20 cellular contexts compared by ENCODE assay signal in the genomic region with DNA sequence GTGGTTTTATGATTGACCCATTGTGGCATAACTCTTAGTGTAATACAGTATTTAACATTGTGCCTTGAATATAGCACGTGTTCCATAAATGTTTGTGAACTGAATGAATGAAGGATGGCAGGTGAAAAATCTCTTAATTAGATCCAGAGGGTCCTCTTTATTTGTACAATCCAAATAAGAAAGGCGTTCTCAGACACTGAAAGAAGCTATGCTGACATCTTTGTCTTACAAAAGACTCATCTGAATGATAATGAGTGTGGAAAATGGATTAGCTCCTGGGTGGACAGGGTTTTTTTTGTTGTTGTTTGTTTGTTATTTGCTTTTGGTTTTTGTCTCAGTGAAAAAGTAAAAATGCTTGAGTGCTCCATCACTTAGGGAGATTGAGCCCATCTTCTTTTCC.
DNase-seq lines count a peak whose midpoint lies in the region; ATAC-seq, FAIRE-seq and TF ChIP-seq lines count a peak whose summit lies in the region.
"Had no signal": no experiment of that assay in that cellular context is flagged by ENCODE, and none has a peak within 500 bp of the region (broad histone marks: within the 10 kb centered on the region; RNA-seq: fewer than 3 reads in every experiment).

No MANE protein-coding gene starts in this region.

- no peak for FAIRE-seq in H1 (lab: Jason Lieb, UNC)
- FAIRE-seq: A549, D721Med, G401.6, GM12891 had no signal

- no peak overlapping the region for H4K5ac ChIP-seq in H1 (ENCODE audit: insufficient read length, low read depth, low read length)

- no peaks in the 10 kb centered on the region for H3F3A ChIP-seq in GM23338 (replicated peaks; ENCODE audit: low read depth)

- H3K4me3 Mint-ChIP-seq in GM23338, result no peak overlapping the region
- H3K4me3 Mint-ChIP-seq: B cell; CD4-positive, alpha-beta T cell; CD8-positive, alpha-beta T cell had no signal

- no peak overlapping the region for H3K27ac Mint-ChIP-seq in GM23338
- H3K27ac Mint-ChIP-seq: B cell; CD4-positive, alpha-beta T cell; CD8-positive, alpha-beta T cell had no signal

- peaks cover 7% of the 10 kb centered on the region for H3K27me3 Mint-ChIP-seq in GM23338 (ENCODE audit: insufficient read depth, low read depth, poor library complexity)
- H3K27me3 Mint-ChIP-seq: B cell had no signal

- no peak overlapping the region for H2BK5ac ChIP-seq in H1 (ENCODE audit: low read depth, low read length)

- H2BK12ac ChIP-seq in H1 (ENCODE audit: low read depth, low read length), result no peak overlapping the region; the same call in 1 of the 2 replicates

- H3K79me2 ChIP-seq in GM23338 (replicated peaks; ENCODE audit: insufficient read depth), result no peaks in the 10 kb centered on the region
- no peaks in the 10 kb centered on the region for H3K79me2 ChIP-seq in H1 (ENCODE audit: control insufficient read depth in 1 of 2, insufficient read depth in 2 of 2, low read length in 2 of 2)

- peaks cover 6% of the 10 kb centered on the region for H3K9me2 ChIP-seq in GM23338 (ENCODE audit: insufficient read depth)

- H3K56ac ChIP-seq in H1 (replicated peaks; ENCODE audit: insufficient read length, low read depth, low read length), result no peak overlapping the region

- no peaks in the 10 kb centered on the region; the same call in 1 of the 2 replicates for H3K23me2 ChIP-seq in H1 (ENCODE audit: low read depth, low read length)

- peaks cover 24% of the 10 kb centered on the region for H3K4me1 Mint-ChIP-seq in GM23338
- H3K4me1 Mint-ChIP-seq: B cell had no signal

- TF ChIP-seq CTCF in GM23338 (conservative IDR thresholded peaks at IDR 0.05; ENCODE audit: low read depth in 2 of 2) (no peak), H1 (IDR thresholded peaks at IDR 0.05; ENCODE audit: control extremely low read depth in 1 of 3, insufficient read depth in 1 of 3, low read depth in 1 of 3, low read length in 3 of 3) (no peak)

- peaks cover 3% of the 10 kb centered on the region; the same call in 2 of the 3 replicates for H3K9me3 Mint-ChIP-seq in GM23338
- H3K9me3 Mint-ChIP-seq: CD4-positive, alpha-beta T cell had no signal

- no peaks in the 10 kb centered on the region for H3K27me3 ChIP-seq in GM23338 (ENCODE audit: insufficient read depth)
- no peaks in the 10 kb centered on the region for H3K27me3 ChIP-seq in H1 (replicated peaks in 1 of 4; ENCODE audit: control insufficient read depth in 3 of 4, extremely low read depth in 1 of 4, insufficient read depth in 3 of 4, low read length in 3 of 4)
- no peaks in the 10 kb centered on the region for H3K27me3 ChIP-seq in MG63
- H3K27me3 ChIP-seq: BLaER1 treated with 17β-estradiol and CSF1 and Interleukin-3, amounts not matched to agents 10 nM and 100 nM had no signal

- CTCF ChIA-PET in H1 (lab: Charles Lee; ENCODE audit: partially characterized antibody), result interaction anchor here (0.6 to 0.7 kb wide), 2 partner anchors 132 to 560 kb away, joined by 3 read pairs; no protein-coding TSS in a partner anchor

- H3K4me1 ChIP-seq in GM23338 (ENCODE audit: insufficient read depth) (peaks cover 28% of the 10 kb centered on the region), H1 (replicated peaks in 1 of 4; ENCODE audit: control insufficient read depth in 3 of 4, insufficient read depth in 4 of 4, low read length in 3 of 4) (peaks cover 0 to 12% (median 5%) of the 10 kb centered on the region in 4 experiments; a peak in 4 of 7 replicates)
- H3K4me1 ChIP-seq: A549; BLaER1 treated with 17β-estradiol and CSF1 and Interleukin-3, amounts not matched to agents 10 nM and 100 nM; Caco-2 had no signal

- 31% methylated on average over 2 of the region's 2 CpGs; no CpG with 5 or more reads in 1 of the 2 experiments for WGBS in H1 (ENCODE audit: extremely low coverage in 1 of 2, insufficient coverage in 1 of 2, insufficient read length in 1 of 2, insufficient replicate concordance in 2 of 2, low coverage in 1 of 2, low lambda C conversion rate in 2 of 2, missing lambda C conversion rate in 1 of 2), 2 experiments

- H3K36me3 Mint-ChIP-seq in GM23338 (ENCODE audit: low read depth), result no peaks in the 10 kb centered on the region
- H3K36me3 Mint-ChIP-seq: CD8-positive, alpha-beta T cell had no signal

- H3K27ac ChIP-seq in GM23338 (ENCODE audit: low read depth), result no peak overlapping the region
- H3K27ac ChIP-seq in H1 (ENCODE audit: low read depth, low read length), result no peak overlapping the region
- H3K27ac ChIP-seq: 22Rv1; A549; BLaER1 treated with 17β-estradiol and CSF1 and Interleukin-3, amounts not matched to agents 10 nM and 100 nM; C4-2B had no signal

- no peak overlapping the region for H3K23ac ChIP-seq in H1 (ENCODE audit: insufficient read length)

- H3K4ac ChIP-seq in H1 (replicated peaks; ENCODE audit: insufficient read length, low read depth, low read length), result no peak overlapping the region

- H3K9me3 ChIP-seq in H1 (ENCODE audit: insufficient read depth in 2 of 2, low read depth in 1 of 2, low read length in 1 of 2), result no peaks in the 10 kb centered on the region
- H3K9me3 ChIP-seq in MG63, result no peaks in the 10 kb centered on the region
- H3K9me3 ChIP-seq: A549, Caco-2 had no signal

- TF ChIP-seq POLR2A in H1 (IDR thresholded peaks at IDR 0.05; ENCODE audit: control extremely low read depth in 1 of 2, low read depth in 2 of 2, low read length in 2 of 2), result no peak

- POLR2A ChIA-PET in H1 (lab: Charles Lee; ENCODE audit: partially characterized antibody), result interaction anchor here (0.9 kb wide), 1 partner anchor 25 kb away, joined by 3 read pairs; no protein-coding TSS in a partner anchor

- no peak overlapping the region for H4K91ac ChIP-seq in H1 (replicated peaks; ENCODE audit: insufficient read length, low read length)

- H3K9ac ChIP-seq in H1 (replicated peaks in 1 of 4; ENCODE audit: extremely low read depth in 1 of 4, low read depth in 3 of 4, low read length in 3 of 4), result no peak overlapping the region
- H3K9ac ChIP-seq: BLaER1 treated with 17β-estradiol and CSF1 and Interleukin-3, amounts not matched to agents 10 nM and 100 nM had no signal

- no peak overlapping the region for H2BK120ac ChIP-seq in H1 (replicated peaks; ENCODE audit: low read depth, low read length)

- H2BK15ac ChIP-seq in H1 (ENCODE audit: low read length), result no peak overlapping the region

- H3K79me1 ChIP-seq in H1 (ENCODE audit: low read depth, low read length), result no peaks in the 10 kb centered on the region

- TF ChIP-seq RAD21 in H1 (IDR thresholded peaks at IDR 0.05 in 1 of 2, conservative IDR thresholded peaks at IDR 0.05 in 1 of 2; ENCODE audit: low read depth in 2 of 2, low read length in 2 of 2), result no peak

- H2AFZ ChIP-seq in GM23338 (no peak overlapping the region), H1 (ENCODE audit: low read length) (no peak overlapping the region)

- H3K36me3 ChIP-seq in GM23338 (ENCODE audit: insufficient read depth) (no peaks in the 10 kb centered on the region), H1 (ENCODE audit: control insufficient read depth in 2 of 4, insufficient read depth in 4 of 4, low read length in 3 of 4) (no peaks in the 10 kb centered on the region), MG63 (no peaks in the 10 kb centered on the region)
- H3K36me3 ChIP-seq: BLaER1 treated with 17β-estradiol and CSF1 and Interleukin-3, amounts not matched to agents 10 nM and 100 nM had no signal

- H3K4me2 ChIP-seq in GM23338 (0 out of 2 replicates have a peak overlapping the region, but pooled peaks have one; percentile 3), H1 (ENCODE audit: insufficient read depth in 1 of 2, low read depth in 2 of 2, low read length in 2 of 2) (peak overlapping the region; percentile 7 to 11; a peak in 1 of 4 replicates)
- H3K4me2 ChIP-seq: A549; BLaER1 treated with 17β-estradiol and CSF1 and Interleukin-3, amounts not matched to agents 10 nM and 100 nM had no signal

- H3K14ac ChIP-seq in H1 (ENCODE audit: insufficient read length), result no peak overlapping the region

- ATAC-seq in GM23338 (no peak), GM18873 (IDR thresholded peaks at IDR 0.05; ENCODE audit: low FRiP score, unreplicated experiment) (no peak)
- ATAC-seq: A549; CD8-positive, alpha-beta T cell had no signal

- H2BK20ac ChIP-seq in H1 (ENCODE audit: low read length), result no peak overlapping the region

- no peak overlapping the region for H3K18ac ChIP-seq in H1 (ENCODE audit: extremely low read depth, low read length)

- DNase-seq in GM23338 (ENCODE audit: low spot score), result peak; percentile 27
- DNase-seq in H1 (ENCODE audit: low read depth in 1 of 2, low spot score in 2 of 2), result no peak
- DNase-seq in retina, result peak; percentile 25
- DNase-seq in MG63, result no peak
- DNase-seq: AML-193; Caco-2; Calu3; CD4-positive, alpha-beta T cell; CD8-positive, alpha-beta T cell; DMS79 treated with DMSO at 0.1 percent for 48 hours; GF-D8 had no signal

- H2AK5ac ChIP-seq in H1 (ENCODE audit: low read depth, low read length), result no peak overlapping the region; the same call in 1 of the 2 replicates

- H3K4me3 ChIP-seq in GM23338 (no peak overlapping the region), H1 (ENCODE audit: extremely low read depth in 1 of 4, insufficient read depth in 2 of 4, low read depth in 3 of 4, low read length in 4 of 4) (no peak overlapping the region), MG63 (no peak overlapping the region)
- H3K4me3 ChIP-seq: A549; BLaER1 treated with 17β-estradiol and CSF1 and Interleukin-3, amounts not matched to agents 10 nM and 100 nM had no signal

- no peaks in the 10 kb centered on the region for H4K20me1 ChIP-seq in GM23338 (replicated peaks; ENCODE audit: insufficient read depth)
- H4K20me1 ChIP-seq in H1 (replicated peaks in 1 of 2; ENCODE audit: control insufficient read depth in 1 of 2, insufficient read depth in 2 of 2, low read length in 2 of 2), result no peaks in the 10 kb centered on the region
- H4K20me1 ChIP-seq: BLaER1 treated with 17β-estradiol and CSF1 and Interleukin-3, amounts not matched to agents 10 nM and 100 nM had no signal

- no peak for TF ChIP-seq EP300 in H1 (IDR thresholded peaks at IDR 0.05; ENCODE audit: borderline replicate concordance in 1 of 2, low read depth in 2 of 2, low read length in 2 of 2)

- no peak overlapping the region for H4K8ac ChIP-seq in H1 (ENCODE audit: extremely low read depth, insufficient read depth, low read length)

TF ChIP-seq in H1, 55 proteins besides CTCF, POLR2A, EP300 and RAD21 (continues in another document):
- no peak for TF ChIP-seq RBBP5 (IDR thresholded peaks at IDR 0.05; ENCODE audit: borderline replicate concordance, low read depth, low read length)
- no peak for TF ChIP-seq POU5F1 (IDR thresholded peaks at IDR 0.05; ENCODE audit: low read depth, low read length)
- TF ChIP-seq FOSL1 (IDR thresholded peaks at IDR 0.05; ENCODE audit: insufficient read depth, low read depth, low read length), result no peak
- TF ChIP-seq TEAD4 (IDR thresholded peaks at IDR 0.05; ENCODE audit: low read depth, low read length), result no peak
- no peak for TF ChIP-seq BACH1 (IDR thresholded peaks at IDR 0.05; ENCODE audit: low read length)
- no peak for TF ChIP-seq GABPA (IDR thresholded peaks at IDR 0.05; ENCODE audit: borderline replicate concordance, insufficient read depth, low read length)
- no peak for TF ChIP-seq SP4 (IDR thresholded peaks at IDR 0.05; ENCODE audit: low read length)
- no peak for TF ChIP-seq ZNF274 (IDR thresholded peaks at IDR 0.05; ENCODE audit: borderline replicate concordance, extremely low read depth, low read length)
- no peak for TF ChIP-seq BRCA1 (IDR thresholded peaks at IDR 0.05; ENCODE audit: low read depth, low read length)
- TF ChIP-seq RXRA (IDR thresholded peaks at IDR 0.05; ENCODE audit: insufficient read depth, low read depth, low read length), result no peak

Comparison
In these comparisons a context has a peak if more than half of its experiments do, and no peak if none do; other contexts are left out.
1. DNase-seq: peak in GM23338 (single experiment) and retina (single experiment); none in H1 (0 of 2) and MG63 (single experiment).